24 cellular contexts compared by ENCODE assay signal in the genomic region with DNA sequence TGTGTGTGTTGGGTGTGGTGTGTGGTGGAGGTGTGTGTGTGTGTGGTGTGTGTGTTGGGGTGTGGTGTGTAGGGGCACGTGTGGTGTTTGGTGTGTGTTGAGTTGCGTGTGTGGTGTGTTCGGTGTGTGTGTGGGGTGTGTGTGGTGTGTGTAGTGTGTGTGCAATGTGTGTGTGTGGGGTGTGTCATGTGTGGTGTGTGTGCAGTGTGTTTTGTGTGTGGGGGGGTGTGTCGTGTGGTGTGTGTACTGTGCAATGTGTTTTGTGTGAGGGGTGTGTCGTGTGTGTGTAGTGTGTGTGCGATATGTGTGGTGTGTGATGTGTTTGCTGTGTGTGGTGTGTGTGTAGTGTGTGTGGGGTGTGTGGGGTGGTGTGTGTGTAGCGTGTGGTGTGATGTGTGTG. TPM values are rescaled to one million over a fixed set of nuclear protein-coding genes. Genes with fewer than 3 reads are reported as not detected.
DNase-seq lines count a peak whose midpoint lies in the region; ATAC-seq and TF ChIP-seq lines count a peak whose summit lies in the region.
"Had no signal": no experiment of that assay in that cellular context is flagged by ENCODE, and none has a peak within 500 bp of the region (broad histone marks: within the 10 kb centered on the region; RNA-seq: fewer than 3 reads in every experiment).

No MANE protein-coding gene starts in this region.

- POLR2A ChIA-PET in activated naive CD8-positive, alpha-beta T cell treated with anti-CD3 and anti-CD28 coated beads, Interleukin-2, amount 10 ng/mL, durations not matched to agents 7 days and 5 days (lab: Charles Lee) = interaction anchor here (1.1 kb wide), 1 partner anchor 111 kb away, joined by 3 read pairs; no protein-coding TSS in a partner anchor

- peaks cover 10 to 41% of the 10 kb centered on the region in 2 donors for H3K4me1 Mint-ChIP-seq in natural killer cell
- H3K4me1 Mint-ChIP-seq in natural killer cell treated with Interleukin-12 subunit alpha and Interleukin-12 subunit beta and Interleukin-15 and Interleukin-18, amount 100 ng/mL, for 72 hours (ENCODE audit: low read depth in 2 of 2) = peaks cover 15 to 17% of the 10 kb centered on the region in 2 donors
- H3K4me1 Mint-ChIP-seq in activated naive CD8-positive, alpha-beta T cell treated with anti-CD3 and anti-CD28 coated beads, Interleukin-2, amount 10 ng/mL, durations not matched to agents 7 days and 5 days = peaks cover 31% of the 10 kb centered on the region
- H3K4me1 Mint-ChIP-seq in immature natural killer cell = peaks cover 16 to 26% of the 10 kb centered on the region in 2 donors

- H3K36me3 Mint-ChIP-seq in natural killer cell (no peaks in the 10 kb centered on the region), immature natural killer cell (peaks cover 0 to 10% (median 4%) of the 10 kb centered on the region in 3 donors)
- peaks cover 7% of the 10 kb centered on the region for H3K36me3 Mint-ChIP-seq in natural killer cell treated with Interleukin-12 subunit alpha and Interleukin-12 subunit beta and Interleukin-15 and Interleukin-18, amount 100 ng/mL, for 72 hours
- H3K36me3 Mint-ChIP-seq in activated naive CD8-positive, alpha-beta T cell treated with anti-CD3 and anti-CD28 coated beads, Interleukin-2, amount 10 ng/mL, durations not matched to agents 7 days and 5 days = peaks cover 13% of the 10 kb centered on the region

- no peaks in the 10 kb centered on the region for H3K27me3 Mint-ChIP-seq in natural killer cell (ENCODE audit: low read depth in 2 of 2)
- no peaks in the 10 kb centered on the region for H3K27me3 Mint-ChIP-seq in natural killer cell treated with Interleukin-12 subunit alpha and Interleukin-12 subunit beta and Interleukin-15 and Interleukin-18, amount 100 ng/mL, for 72 hours
- no peaks in the 10 kb centered on the region for H3K27me3 Mint-ChIP-seq in activated naive CD8-positive, alpha-beta T cell treated with anti-CD3 and anti-CD28 coated beads, Interleukin-2, amount 10 ng/mL, durations not matched to agents 7 days and 5 days
- H3K27me3 Mint-ChIP-seq in immature natural killer cell (ENCODE audit: low read depth in 3 of 3) = peaks cover 11 to 19% (median 15%) of the 10 kb centered on the region in 3 donors
- H3K27me3 Mint-ChIP-seq: dendritic cell treated with granulocyte-macrophage colony-stimulating factor and Interleukin-4, amounts not matched to agents 40 ng/mL and 50 ng/mL, for 4 days had no signal

- H3K9me3 Mint-ChIP-seq in natural killer cell (no peaks in the 10 kb centered on the region), immature natural killer cell (no peaks in the 10 kb centered on the region)
- H3K9me3 Mint-ChIP-seq in natural killer cell treated with Interleukin-12 subunit alpha and Interleukin-12 subunit beta and Interleukin-15 and Interleukin-18, amount 100 ng/mL, for 72 hours = no peaks in the 10 kb centered on the region
- H3K9me3 Mint-ChIP-seq in activated naive CD8-positive, alpha-beta T cell treated with anti-CD3 and anti-CD28 coated beads, Interleukin-2, amount 10 ng/mL, durations not matched to agents 7 days and 5 days = no peaks in the 10 kb centered on the region
- H3K9me3 Mint-ChIP-seq: dendritic cell treated with granulocyte-macrophage colony-stimulating factor and Interleukin-4, amounts not matched to agents 40 ng/mL and 50 ng/mL, for 4 days had no signal

- TF ChIP-seq CTCF in natural killer cell (IDR thresholded peaks at IDR 0.05) = no peak

- H3K27ac Mint-ChIP-seq in natural killer cell (peak overlapping the region; percentile 37 to 54), immature natural killer cell (peak overlapping the region in 4 of 6 donors; percentile 13 to 49 (median 38))
- H3K27ac Mint-ChIP-seq in natural killer cell treated with Interleukin-12 subunit alpha and Interleukin-12 subunit beta and Interleukin-15 and Interleukin-18, amount 100 ng/mL, for 72 hours = no peak overlapping the region
- peak overlapping the region; percentile 78 for H3K27ac Mint-ChIP-seq in activated naive CD8-positive, alpha-beta T cell treated with anti-CD3 and anti-CD28 coated beads, Interleukin-2, amount 10 ng/mL, durations not matched to agents 7 days and 5 days
- H3K27ac Mint-ChIP-seq: dendritic cell treated with granulocyte-macrophage colony-stimulating factor and Interleukin-4, amounts not matched to agents 40 ng/mL and 50 ng/mL, for 4 days had no signal

- DNase-seq in natural killer cell = no peak
- DNase-seq in natural killer cell treated with Interleukin-12 subunit alpha and Interleukin-12 subunit beta and Interleukin-15 and Interleukin-18, amount 100 ng/mL, for 72 hours (ENCODE audit: low spot score) = no peak
- DNase-seq in activated naive CD8-positive, alpha-beta T cell treated with anti-CD3 and anti-CD28 coated beads, Interleukin-2, amount 10 ng/mL, durations not matched to agents 7 days and 5 days = no peak
- DNase-seq in immature natural killer cell = no peak
- DNase-seq in stimulated activated CD4-positive, alpha-beta T cell treated with anti-CD3 and anti-CD28 coated beads, Interleukin-4, amount 100 ng/mL, for 24 hours = no peak
- no peak for DNase-seq in G401 (ENCODE audit: low spot score)
- no peak for DNase-seq in activated effector memory CD4-positive, alpha-beta T cell treated with Interleukin-2 at 50 U/mL for 16 hours
- DNase-seq in activated T-cell treated with anti-CD3 and anti-CD28 coated beads for 4 hours = no peak
- DNase-seq: activated CD4-positive, alpha-beta T cell treated with anti-CD3 and anti-CD28 coated beads, Interleukin-2, amount 50 U/mL, for 1 hour; activated CD8-positive, alpha-beta memory T cell treated with anti-CD3 and anti-CD28 coated beads, Interleukin-2, amount 50 U/mL, for 4 hours; activated gamma-delta T cell; COR-L47; DMS79 treated with DMSO at 0.1 percent for 48 hours; kidney glomerular epithelial cell; mammary epithelial cell; NCI-H1417; NCI-H2081; NCI-H446; occipital lobe; Right ventricle myocardium superior; T-helper 9 cell; uterus had no signal

- in situ Hi-C loops in G401 (cut with HindIII; ENCODE audit: low sequenced_read_pairs) = no loop called here

- peak; percentile 2 to 4 (median 3) for ATAC-seq in natural killer cell
- no peak for ATAC-seq in natural killer cell treated with Interleukin-12 subunit alpha and Interleukin-12 subunit beta and Interleukin-15 and Interleukin-18, amount 100 ng/mL, for 72 hours
- no peak for ATAC-seq in activated naive CD8-positive, alpha-beta T cell treated with anti-CD3 and anti-CD28 coated beads, Interleukin-2, amount 10 ng/mL, durations not matched to agents 7 days and 5 days (ENCODE audit: low read depth)

- intact Hi-C loops in natural killer cell (cut with micrococcal nuclease) = no loop called here

- no peak overlapping the region for H3K4me3 Mint-ChIP-seq in natural killer cell
- H3K4me3 Mint-ChIP-seq in natural killer cell treated with Interleukin-12 subunit alpha and Interleukin-12 subunit beta and Interleukin-15 and Interleukin-18, amount 100 ng/mL, for 72 hours = no peak overlapping the region
- no peak overlapping the region for H3K4me3 Mint-ChIP-seq in activated naive CD8-positive, alpha-beta T cell treated with anti-CD3 and anti-CD28 coated beads, Interleukin-2, amount 10 ng/mL, durations not matched to agents 7 days and 5 days
- no peak overlapping the region for H3K4me3 Mint-ChIP-seq in immature natural killer cell
- H3K4me3 Mint-ChIP-seq: dendritic cell treated with granulocyte-macrophage colony-stimulating factor and Interleukin-4, amounts not matched to agents 40 ng/mL and 50 ng/mL, for 4 days had no signal

RNA-seq across cellular contexts. Expression of a gene that starts 6.0 kb away (rescaled TPM):
- 1 to 10 TPM; 3.0 to 4.2 (median 3.6) TPM for total RNA-seq in natural killer cell
- total RNA-seq in natural killer cell treated with Interleukin-12 subunit alpha and Interleukin-12 subunit beta and Interleukin-15 and Interleukin-18, amount 100 ng/mL, for 72 hours = 10 to 100 TPM in 1 of 2 donors, 1 to 10 TPM in 1; 4.9 to 11.4 TPM
- 1 to 10 TPM; 8.0 to 8.6 TPM for total RNA-seq in activated naive CD8-positive, alpha-beta T cell treated with anti-CD3 and anti-CD28 coated beads, Interleukin-2, amount 10 ng/mL, durations not matched to agents 7 days and 5 days
- polyA plus RNA-seq in immature natural killer cell = 10 to 100 TPM in 1 of 3 donors, 1 to 10 TPM in 2; 5.0 to 25.7 (median 8.9) TPM
- 31.5 and 44.5 TPM in 2 replicates for total RNA-seq in G401 (2014; rRNA removed; shearing (Covaris generic))

RNA-seq across cellular contexts. Expression of a gene that starts 18.3 kb away (rescaled TPM):
- under 1 TPM in 1 of 3 donors, not detected in 2; 0.20 TPM for total RNA-seq in natural killer cell
- total RNA-seq in natural killer cell treated with Interleukin-12 subunit alpha and Interleukin-12 subunit beta and Interleukin-15 and Interleukin-18, amount 100 ng/mL, for 72 hours = not detected
- under 1 TPM in 1 of 2 experiments, not detected in 1; 0.20 TPM for total RNA-seq in activated naive CD8-positive, alpha-beta T cell treated with anti-CD3 and anti-CD28 coated beads, Interleukin-2, amount 10 ng/mL, durations not matched to agents 7 days and 5 days
- polyA plus RNA-seq in immature natural killer cell = not detected
- total RNA-seq in G401 (2014; rRNA removed; shearing (Covaris generic)) = 3.5 and 3.8 TPM in 2 replicates
- total RNA-seq: M059J had no signal

RNA-seq across cellular contexts. Expression of a gene that starts 24.8 kb away (rescaled TPM):
- total RNA-seq in natural killer cell = 100 to 1,000 TPM; 192 to 215 (median 192) TPM
- 10 to 100 TPM; 69.9 to 78.8 TPM for total RNA-seq in natural killer cell treated with Interleukin-12 subunit alpha and Interleukin-12 subunit beta and Interleukin-15 and Interleukin-18, amount 100 ng/mL, for 72 hours
- total RNA-seq in activated naive CD8-positive, alpha-beta T cell treated with anti-CD3 and anti-CD28 coated beads, Interleukin-2, amount 10 ng/mL, durations not matched to agents 7 days and 5 days = 100 to 1,000 TPM in 1 of 2 experiments, 10 to 100 TPM in 1; 96.4 to 103 TPM
- 100 to 1,000 TPM; 114 to 177 (median 146) TPM for polyA plus RNA-seq in immature natural killer cell
- total RNA-seq in G401 (2014; rRNA removed; shearing (Covaris generic)) = 54.7 and 75.9 TPM in 2 replicates

Comparison
In these comparisons a context has a peak if more than half of its experiments do, and no peak if none do; other contexts are left out.
1. ATAC-seq: peak in natural killer cell (3 of 3); none in natural killer cell treated with Interleukin-12 subunit alpha and Interleukin-12 subunit beta and Interleukin-15 and Interleukin-18, amount 100 ng/mL, for 72 hours (0 of 2) and activated naive CD8-positive, alpha-beta T cell treated with anti-CD3 and anti-CD28 coated beads, Interleukin-2, amount 10 ng/mL, durations not matched to agents 7 days and 5 days (single experiment).
2. H3K27ac Mint-ChIP-seq: peak in natural killer cell (2 of 2), activated naive CD8-positive, alpha-beta T cell treated with anti-CD3 and anti-CD28 coated beads, Interleukin-2, amount 10 ng/mL, durations not matched to agents 7 days and 5 days (single experiment) and immature natural killer cell (4 of 6); none in natural killer cell treated with Interleukin-12 subunit alpha and Interleukin-12 subunit beta and Interleukin-15 and Interleukin-18, amount 100 ng/mL, for 72 hours (0 of 2).